In genomic region chr12:68223067-68223747, GRCh38 we compare ENCODE assay signal across 8 cellular contexts. TPM values are rescaled to one million over a fixed set of nuclear protein-coding genes. Genes with fewer than 3 reads are reported as not detected.
DNase-seq lines count a peak whose midpoint lies in the region; ATAC-seq and TF ChIP-seq lines count a peak whose summit lies in the region.

No MANE protein-coding gene starts in this region.

- BruUV-seq in PC-9 (replicated peaks; lab: Mats Ljungman, UMichigan), result no TSS peak

- no peaks in the 10 kb centered on the region for H3K9me3 Mint-ChIP-seq in activated T-cell treated with anti-CD3 and anti-CD28 coated beads, Interleukin-2, amount 50 U/mL, for 24 hours
- no peaks in the 10 kb centered on the region for H3K9me3 Mint-ChIP-seq in neural crest cell
- no peaks in the 10 kb centered on the region for H3K9me3 Mint-ChIP-seq in stimulated activated naive CD8-positive, alpha-beta T cell treated with anti-CD3 and anti-CD28 coated beads, Interleukin-15, amount 100 ng/mL, for 72 hours

- H3K4me1 ChIP-seq in PC-9 (replicated peaks; ENCODE audit: insufficient read depth), result 0 out of 2 replicates have a peak, but pooled peaks cover 11% of the 10 kb centered on the region

- H3K27ac Mint-ChIP-seq in activated T-cell treated with anti-CD3 and anti-CD28 coated beads, Interleukin-2, amount 50 U/mL, for 24 hours, result no peak overlapping the region
- H3K27ac Mint-ChIP-seq in neural crest cell (ENCODE audit: unreplicated experiment), result no peak overlapping the region
- no peak overlapping the region for H3K27ac Mint-ChIP-seq in stimulated activated naive CD8-positive, alpha-beta T cell treated with anti-CD3 and anti-CD28 coated beads, Interleukin-15, amount 100 ng/mL, for 72 hours

- no peaks in the 10 kb centered on the region for H3K27me3 ChIP-seq in PC-9 (ENCODE audit: insufficient read depth, low read depth)

- H3K4me1 Mint-ChIP-seq in activated T-cell treated with anti-CD3 and anti-CD28 coated beads, Interleukin-2, amount 50 U/mL, for 24 hours (ENCODE audit: low read depth), result peaks cover 20% of the 10 kb centered on the region
- peaks cover 10% of the 10 kb centered on the region for H3K4me1 Mint-ChIP-seq in neural crest cell
- peaks cover 8% of the 10 kb centered on the region for H3K4me1 Mint-ChIP-seq in stimulated activated naive CD8-positive, alpha-beta T cell treated with anti-CD3 and anti-CD28 coated beads, Interleukin-15, amount 100 ng/mL, for 72 hours

- H2AFZ ChIP-seq in PC-9, result peak overlapping the region; percentile 64; the same call in 1 of the 2 replicates

- no peak overlapping the region for H3K27ac ChIP-seq in PC-9

- no peak overlapping the region for H3K4me3 ChIP-seq in Jurkat, Clone E6-1 (ENCODE audit: low read length)
- H3K4me3 ChIP-seq in PC-9, result no peak overlapping the region

- CTCF ChIA-PET in PC-9 (lab: Charles Lee), result interaction anchor here (0.5 to 1.8 kb wide), 4 partner anchors 94 to 491 kb away, joined by 3 to 5 read pairs (median 3); partner anchors contain the start of gene MDM1

- no peaks in the 10 kb centered on the region for H3K36me3 ChIP-seq in PC-9 (ENCODE audit: low read depth)

- peak; percentile 85 for DNase-seq in D341Med (ENCODE audit: low spot score)
- peak; percentile 81 for DNase-seq in Jurkat, Clone E6-1 (ENCODE audit: low read depth, low spot score)
- peak; percentile 62 to 70 for DNase-seq in PC-9
- DNase-seq in activated T-cell treated with anti-CD3 and anti-CD28 coated beads, Interleukin-2, amount 50 U/mL, for 24 hours, result peak; percentile 73
- peak; percentile 74 for DNase-seq in fibroblast of gingiva (ENCODE audit: low read depth)
- peak; percentile 74 for DNase-seq in neural crest cell (ENCODE audit: low read depth, low spot score)
- peak; percentile 60 to 66 for DNase-seq in stimulated activated naive CD8-positive, alpha-beta T cell treated with anti-CD3 and anti-CD28 coated beads, Interleukin-15, amount 100 ng/mL, for 72 hours

- no peaks in the 10 kb centered on the region for H4K20me1 ChIP-seq in PC-9 (ENCODE audit: insufficient read depth)

- peak overlapping the region; percentile 62 for H3K4me3 Mint-ChIP-seq in activated T-cell treated with anti-CD3 and anti-CD28 coated beads, Interleukin-2, amount 50 U/mL, for 24 hours
- no peak overlapping the region for H3K4me3 Mint-ChIP-seq in neural crest cell
- H3K4me3 Mint-ChIP-seq in stimulated activated naive CD8-positive, alpha-beta T cell treated with anti-CD3 and anti-CD28 coated beads, Interleukin-15, amount 100 ng/mL, for 72 hours, result peak overlapping the region; percentile 43 to 72

- peak; percentile 88 for ATAC-seq in GM21526 (IDR thresholded peaks at IDR 0.05; ENCODE audit: low FRiP score, unreplicated experiment)
- ATAC-seq in stimulated activated naive CD8-positive, alpha-beta T cell treated with anti-CD3 and anti-CD28 coated beads, Interleukin-15, amount 100 ng/mL, for 72 hours, result peak; percentile 88

- H3K9me3 ChIP-seq in PC-9 (ENCODE audit: insufficient read depth, low read depth), result no peaks in the 10 kb centered on the region

- H3K4me2 ChIP-seq in PC-9, result peak overlapping the region; percentile 59

- TF ChIP-seq CTCF in PC-9 (conservative IDR thresholded peaks at IDR 0.05) (peak; percentile 89), neural crest cell (conservative IDR thresholded peaks at IDR 0.05) (peak; percentile 90)

- no peaks in the 10 kb centered on the region for H3K36me3 Mint-ChIP-seq in activated T-cell treated with anti-CD3 and anti-CD28 coated beads, Interleukin-2, amount 50 U/mL, for 24 hours (ENCODE audit: low read depth)
- no peaks in the 10 kb centered on the region for H3K36me3 Mint-ChIP-seq in neural crest cell (ENCODE audit: low read depth)

- peaks cover 5% of the 10 kb centered on the region for H3K27me3 Mint-ChIP-seq in activated T-cell treated with anti-CD3 and anti-CD28 coated beads, Interleukin-2, amount 50 U/mL, for 24 hours
- no peaks in the 10 kb centered on the region for H3K27me3 Mint-ChIP-seq in neural crest cell (ENCODE audit: low read depth)
- no peaks in the 10 kb centered on the region for H3K27me3 Mint-ChIP-seq in stimulated activated naive CD8-positive, alpha-beta T cell treated with anti-CD3 and anti-CD28 coated beads, Interleukin-15, amount 100 ng/mL, for 72 hours

- no peaks in the 10 kb centered on the region for H3K79me2 ChIP-seq in PC-9 (ENCODE audit: low read depth)

- no peaks in the 10 kb centered on the region for H3K9me2 ChIP-seq in PC-9 (ENCODE audit: insufficient read depth)

- POLR2A ChIA-PET in PC-9 (lab: Charles Lee; ENCODE audit: unreplicated experiment), result no interaction called here

- intact Hi-C loops in PC-9 (cut with micrococcal nuclease; ENCODE audit: unreplicated experiment), result loop anchor here (1.0 to 5.0 kb wide), 4 partner anchors 94 to 867 kb away; partner anchors contain the start of gene NUP107

- H3F3A ChIP-seq in PC-9 (ENCODE audit: insufficient read depth, low read depth), result 0 out of 2 replicates have a peak, but pooled peaks cover 3% of the 10 kb centered on the region

RNA-seq across cellular contexts. Expression of gene IL26, which starts 2.4 kb away (rescaled TPM):
- polyA plus RNA-seq in Jurkat, Clone E6-1 (2012; ENCODE audit: insufficient read depth, insufficient read length), result 0.82 TPM
- total RNA-seq in PC-9 (2021) (not detected in 2 replicates), neural crest cell (not detected in 2 replicates)

RNA-seq across cellular contexts. Expression of gene IL22, which starts 30.2 kb away (rescaled TPM):
- not detected for polyA plus RNA-seq in Jurkat, Clone E6-1 (2012; ENCODE audit: insufficient read depth, insufficient read length)
- total RNA-seq in PC-9 (2021), result not detected in 2 replicates
- not detected in 2 replicates for total RNA-seq in neural crest cell
